Comparison of ENCODE assay signal across 7 cellular contexts in the genomic region with DNA sequence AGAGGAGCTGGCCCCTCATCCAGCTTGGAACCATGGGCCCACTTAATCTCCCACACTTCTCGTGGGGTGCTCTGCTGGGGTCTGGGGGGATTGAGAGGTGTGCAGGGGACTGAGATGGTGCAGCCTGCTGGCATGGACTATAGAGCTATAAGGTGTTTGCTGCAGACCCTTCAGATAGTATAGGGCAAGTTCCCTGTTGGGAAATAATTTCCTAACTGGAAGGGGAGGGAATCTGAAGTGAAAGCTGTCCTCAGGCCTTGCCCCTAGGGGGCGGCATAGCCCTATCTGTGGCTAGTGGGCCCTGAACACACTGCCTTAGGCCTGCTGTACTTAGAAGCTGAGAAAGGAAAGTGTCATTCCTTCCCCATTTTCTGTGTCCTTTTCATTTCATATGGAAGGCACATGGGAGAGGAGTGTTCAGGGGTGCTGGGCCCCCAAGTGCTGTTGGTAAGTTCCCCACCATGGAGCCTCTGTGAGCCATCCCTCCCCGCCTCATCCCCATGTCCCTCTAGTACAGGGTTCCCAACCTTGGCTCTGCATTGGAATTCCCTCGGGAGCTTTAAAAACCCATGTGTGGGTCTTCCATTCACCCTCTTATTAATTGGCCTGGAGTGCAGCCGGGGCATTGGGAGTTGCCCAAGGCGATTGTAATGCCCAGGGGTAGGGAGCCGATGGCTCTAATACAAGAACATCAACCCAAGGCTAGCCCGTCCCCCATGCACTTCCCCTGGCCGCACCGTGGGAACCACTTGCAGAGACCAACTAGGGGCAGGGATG. TPM values are rescaled to one million over a fixed set of nuclear protein-coding genes. Genes with fewer than 3 reads are reported as not detected.
DNase-seq lines count a peak whose midpoint lies in the region; ATAC-seq and TF ChIP-seq lines count a peak whose summit lies in the region.

No MANE protein-coding gene starts in this region.

- H3K27me3 ChIP-seq in sigmoid colon = no peaks in the 10 kb centered on the region

- H3K4me3 ChIP-seq in astrocyte of the cerebellum (ENCODE audit: low read depth, low read length) (no peak overlapping the region), sigmoid colon (no peak overlapping the region)

- no peaks in the 10 kb centered on the region for H3K9me3 ChIP-seq in sigmoid colon

- intact Hi-C loops in sigmoid colon (cut with DNase I) = loop anchor here (1.0 kb wide), 1 partner anchor 58 kb away; no protein-coding TSS in a partner anchor

- TF ChIP-seq CTCF in GM10266 (IDR thresholded peaks at IDR 0.05; ENCODE audit: control insufficient read depth, insufficient read depth, low read depth, missing control alignments) (peak; percentile 73), astrocyte of the cerebellum (IDR thresholded peaks at IDR 0.05; ENCODE audit: low read depth, low read length, missing control alignments) (peak; percentile 96), sigmoid colon (IDR thresholded peaks at IDR 0.05) (peak; percentile 20 to 70 (median 54))

- TF ChIP-seq EP300 in sigmoid colon (IDR thresholded peaks at IDR 0.05) = no peak

- H3K36me3 ChIP-seq in sigmoid colon = peaks cover 8 to 30% (median 25%) of the 10 kb centered on the region in 4 donors

- in situ Hi-C loops in astrocyte of the cerebellum (cut with HindIII; ENCODE audit: low sequenced_read_pairs) = no loop called here

- H3K27ac ChIP-seq in sigmoid colon = no peak overlapping the region

- TF ChIP-seq POLR2A in sigmoid colon (IDR thresholded peaks at IDR 0.05) = no peak

- peak; percentile 63 for DNase-seq in GM10266 (ENCODE audit: extremely low spot score)
- peak; percentile 55 for DNase-seq in NCI-H1105 treated with DMSO at 0.1 percent for 48 hours (lab: John Stamatoyannopoulos, UW)
- peak; percentile 38 for DNase-seq in astrocyte of the cerebellum (ENCODE audit: low read depth)
- peak; percentile 29 to 73 for DNase-seq in hippocampal formation (lab: John Stamatoyannopoulos, UW)
- no peak for DNase-seq in sigmoid colon

- peak; percentile 73 for ATAC-seq in SK-N-SH treated with all-trans-retinoic acid at 6 μM for 48 hours
- ATAC-seq in GM18870 (IDR thresholded peaks at IDR 0.05; ENCODE audit: unreplicated experiment) = no peak

- H3K4me1 ChIP-seq in sigmoid colon = peaks cover 0 to 24% (median 18%) of the 10 kb centered on the region in 4 donors

- WGBS in sigmoid colon, 2 donors = 68 to 70% methylated on average over 10 of the region's 10 CpGs

TF ChIP-seq in SK-N-SH treated with all-trans-retinoic acid at 6 μM for 48 hours, 23 proteins besides CTCF, POLR2A, EP300 and RAD21:
- TF ChIP-seq, protein P1, sequence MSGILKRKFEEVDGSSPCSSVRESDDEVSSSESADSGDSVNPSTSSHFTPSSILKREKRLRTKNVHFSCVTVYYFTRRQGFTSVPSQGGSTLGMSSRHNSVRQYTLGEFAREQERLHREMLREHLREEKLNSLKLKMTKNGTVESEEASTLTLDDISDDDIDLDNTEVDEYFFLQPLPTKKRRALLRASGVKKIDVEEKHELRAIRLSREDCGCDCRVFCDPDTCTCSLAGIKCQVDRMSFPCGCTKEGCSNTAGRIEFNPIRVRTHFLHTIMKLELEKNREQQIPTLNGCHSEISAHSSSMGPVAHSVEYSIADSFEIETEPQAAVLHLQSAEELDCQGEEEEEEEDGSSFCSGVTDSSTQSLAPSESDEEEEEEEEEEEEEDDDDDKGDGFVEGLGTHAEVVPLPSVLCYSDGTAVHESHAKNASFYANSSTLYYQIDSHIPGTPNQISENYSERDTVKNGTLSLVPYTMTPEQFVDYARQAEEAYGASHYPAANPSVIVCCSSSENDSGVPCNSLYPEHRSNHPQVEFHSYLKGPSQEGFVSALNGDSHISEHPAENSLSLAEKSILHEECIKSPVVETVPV (CRISPR knock-in tag; IDR thresholded peaks at IDR 0.05) = 0 out of 2 replicates have a peak, but pooled peaks have one; percentile 5
- no peak for TF ChIP-seq ZC3H10 (CRISPR knock-in tag; IDR thresholded peaks at IDR 0.05)
- 0 out of 2 replicates have a peak, but pooled peaks have one; percentile 53 for TF ChIP-seq GLIS3 (CRISPR knock-in tag; IDR thresholded peaks at IDR 0.05)

RNA-seq across cellular contexts. Expression of gene GOSR2, which starts 19.7 kb away (rescaled TPM):
- 10 to 100 TPM; 35.0 to 47.0 (median 41.5) TPM for total RNA-seq in sigmoid colon
- 10 to 100 TPM; 21.6 to 30.9 (median 29.8) TPM for polyA plus RNA-seq in sigmoid colon

RNA-seq across cellular contexts. Expression of gene RPRML, which starts 36.4 kb away (rescaled TPM):
- 1 to 10 TPM in 1 of 4 donors, under 1 TPM in 1, not detected in 2; 0.71 to 1.4 TPM for total RNA-seq in sigmoid colon
- polyA plus RNA-seq in sigmoid colon = under 1 TPM in 1 of 3 donors, not detected in 2; 0.32 TPM
